In genomic region chr12:71938728-71939385, GRCh38 we compare ENCODE assay signal across 1 cellular context.
TF ChIP-seq lines count a peak whose summit lies in the region.

TSS of gene TPH2 (plus strand) at chr12:71938845. CDS start at chr12:71938987, 142 bp downstream.

TF ChIP-seq in HepG2, 621 proteins besides CTCF, POLR2A, EP300 and RAD21 (continued from another document and continues in another):
- TF ChIP-seq, protein P1, sequence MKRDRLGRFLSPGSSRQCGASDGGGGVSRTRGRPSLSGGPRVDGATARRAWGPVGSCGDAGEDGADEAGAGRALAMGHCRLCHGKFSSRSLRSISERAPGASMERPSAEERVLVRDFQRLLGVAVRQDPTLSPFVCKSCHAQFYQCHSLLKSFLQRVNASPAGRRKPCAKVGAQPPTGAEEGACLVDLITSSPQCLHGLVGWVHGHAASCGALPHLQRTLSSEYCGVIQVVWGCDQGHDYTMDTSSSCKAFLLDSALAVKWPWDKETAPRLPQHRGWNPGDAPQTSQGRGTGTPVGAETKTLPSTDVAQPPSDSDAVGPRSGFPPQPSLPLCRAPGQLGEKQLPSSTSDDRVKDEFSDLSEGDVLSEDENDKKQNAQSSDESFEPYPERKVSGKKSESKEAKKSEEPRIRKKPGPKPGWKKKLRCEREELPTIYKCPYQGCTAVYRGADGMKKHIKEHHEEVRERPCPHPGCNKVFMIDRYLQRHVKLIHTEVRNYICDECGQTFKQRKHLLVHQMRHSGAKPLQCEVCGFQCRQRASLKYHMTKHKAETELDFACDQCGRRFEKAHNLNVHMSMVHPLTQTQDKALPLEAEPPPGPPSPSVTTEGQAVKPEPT (CRISPR knock-in tag; IDR thresholded peaks at IDR 0.05; ENCODE audit: low read depth), result no peak
- TF ChIP-seq, protein P2, sequence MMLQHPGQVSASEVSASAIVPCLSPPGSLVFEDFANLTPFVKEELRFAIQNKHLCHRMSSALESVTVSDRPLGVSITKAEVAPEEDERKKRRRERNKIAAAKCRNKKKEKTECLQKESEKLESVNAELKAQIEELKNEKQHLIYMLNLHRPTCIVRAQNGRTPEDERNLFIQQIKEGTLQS (CRISPR knock-in tag; IDR thresholded peaks at IDR 0.05), result 0 out of 2 replicates have a peak, but pooled peaks have one; percentile 46
- no peak for TF ChIP-seq ZNF224 (CRISPR knock-in tag; IDR thresholded peaks at IDR 0.05)
- TF ChIP-seq, protein P3, sequence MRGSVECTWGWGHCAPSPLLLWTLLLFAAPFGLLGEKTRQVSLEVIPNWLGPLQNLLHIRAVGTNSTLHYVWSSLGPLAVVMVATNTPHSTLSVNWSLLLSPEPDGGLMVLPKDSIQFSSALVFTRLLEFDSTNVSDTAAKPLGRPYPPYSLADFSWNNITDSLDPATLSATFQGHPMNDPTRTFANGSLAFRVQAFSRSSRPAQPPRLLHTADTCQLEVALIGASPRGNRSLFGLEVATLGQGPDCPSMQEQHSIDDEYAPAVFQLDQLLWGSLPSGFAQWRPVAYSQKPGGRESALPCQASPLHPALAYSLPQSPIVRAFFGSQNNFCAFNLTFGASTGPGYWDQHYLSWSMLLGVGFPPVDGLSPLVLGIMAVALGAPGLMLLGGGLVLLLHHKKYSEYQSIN (CRISPR knock-in tag; IDR thresholded peaks at IDR 0.05; ENCODE audit: borderline replicate concordance), result no peak
- TF ChIP-seq ZNF781 (CRISPR knock-in tag; IDR thresholded peaks at IDR 0.05; ENCODE audit: borderline replicate concordance, not compliant biosample characterization), result peak; percentile 95
- no peak for TF ChIP-seq ZNF569 (CRISPR knock-in tag; IDR thresholded peaks at IDR 0.05; ENCODE audit: borderline replicate concordance)
- TF ChIP-seq TEAD3 (CRISPR knock-in tag; optimal IDR thresholded peaks at IDR 0.05; ENCODE audit: borderline replicate concordance), result peak; percentile 44
- TF ChIP-seq THYN1 (CRISPR knock-in tag; IDR thresholded peaks at IDR 0.05; ENCODE audit: borderline replicate concordance, low read depth), result no peak
- TF ChIP-seq TSC22D2 (CRISPR knock-in tag; IDR thresholded peaks at IDR 0.05; ENCODE audit: borderline replicate concordance), result peak; percentile 96; the same call in 1 of the 2 replicates
- no peak for TF ChIP-seq MZF1 (CRISPR knock-in tag; IDR thresholded peaks at IDR 0.05; ENCODE audit: borderline replicate concordance)
- no peak for TF ChIP-seq MLLT10 (CRISPR knock-in tag; IDR thresholded peaks at IDR 0.05)
- TF ChIP-seq RFX3 (CRISPR knock-in tag; IDR thresholded peaks at IDR 0.05), result no peak; the same call in 1 of the 2 replicates
- TF ChIP-seq, protein P4, sequence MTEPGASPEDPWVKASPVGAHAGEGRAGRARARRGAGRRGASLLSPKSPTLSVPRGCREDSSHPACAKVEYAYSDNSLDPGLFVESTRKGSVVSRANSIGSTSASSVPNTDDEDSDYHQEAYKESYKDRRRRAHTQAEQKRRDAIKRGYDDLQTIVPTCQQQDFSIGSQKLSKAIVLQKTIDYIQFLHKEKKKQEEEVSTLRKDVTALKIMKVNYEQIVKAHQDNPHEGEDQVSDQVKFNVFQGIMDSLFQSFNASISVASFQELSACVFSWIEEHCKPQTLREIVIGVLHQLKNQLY (CRISPR knock-in tag; IDR thresholded peaks at IDR 0.05), result no peak
- TF ChIP-seq ZFP36 (IDR thresholded peaks at IDR 0.05; ENCODE audit: borderline replicate concordance, low read depth, low read length, partially characterized antibody), result no peak
- TF ChIP-seq SAFB2 (CRISPR knock-in tag; IDR thresholded peaks at IDR 0.05; ENCODE audit: borderline replicate concordance, low read depth), result 0 out of 2 replicates have a peak, but pooled peaks have one; percentile 44
- no peak for TF ChIP-seq SMAD1 (CRISPR knock-in tag; IDR thresholded peaks at IDR 0.05; ENCODE audit: borderline replicate concordance, low read depth)
- TF ChIP-seq ZNF333 (CRISPR knock-in tag; IDR thresholded peaks at IDR 0.05; ENCODE audit: borderline replicate concordance), result 0 out of 2 replicates have a peak, but pooled peaks have one; percentile 59
- TF ChIP-seq PRPF4 (IDR thresholded peaks at IDR 0.05; ENCODE audit: low read depth, low read length, poor library complexity, severe bottlenecking), result no peak
- TF ChIP-seq ZKSCAN8 (CRISPR knock-in tag; IDR thresholded peaks at IDR 0.05; ENCODE audit: borderline replicate concordance), result no peak
- no peak for TF ChIP-seq ZNF709 (CRISPR knock-in tag; IDR thresholded peaks at IDR 0.05)
- no peak for TF ChIP-seq HNF4G (IDR thresholded peaks at IDR 0.05; ENCODE audit: borderline replicate concordance, low read depth, low read length)
- TF ChIP-seq HNF4G (CRISPR knock-in tag; IDR thresholded peaks at IDR 0.05; ENCODE audit: borderline replicate concordance, low read depth), result no peak
- TF ChIP-seq ZNF460 (CRISPR knock-in tag; IDR thresholded peaks at IDR 0.05; ENCODE audit: borderline replicate concordance), result no peak
- no peak for TF ChIP-seq NR1H2 (CRISPR knock-in tag; IDR thresholded peaks at IDR 0.05; ENCODE audit: borderline replicate concordance, low read depth)
- TF ChIP-seq ZSCAN20 (CRISPR knock-in tag; IDR thresholded peaks at IDR 0.05; ENCODE audit: borderline replicate concordance), result peak; percentile 87; the same call in 1 of the 2 replicates
- no peak for TF ChIP-seq RORA (CRISPR knock-in tag; IDR thresholded peaks at IDR 0.05)
- TF ChIP-seq SETDB1 (CRISPR knock-in tag; IDR thresholded peaks at IDR 0.05; ENCODE audit: borderline replicate concordance), result no peak
- no peak for TF ChIP-seq MAFF (IDR thresholded peaks at IDR 0.05; ENCODE audit: low read depth, low read length)
- peak; percentile 69; the same call in 1 of the 2 replicates for TF ChIP-seq SIX4 (CRISPR knock-in tag; IDR thresholded peaks at IDR 0.05)
- no peak for TF ChIP-seq THAP8 (CRISPR knock-in tag; IDR thresholded peaks at IDR 0.05; ENCODE audit: borderline replicate concordance)
- no peak for TF ChIP-seq SNAPC5 (CRISPR knock-in tag; IDR thresholded peaks at IDR 0.05; ENCODE audit: borderline replicate concordance)
- no peak for TF ChIP-seq NFIC (IDR thresholded peaks at IDR 0.05; ENCODE audit: low read length)
- TF ChIP-seq ARHGAP35 (CRISPR knock-in tag; IDR thresholded peaks at IDR 0.05; ENCODE audit: borderline replicate concordance), result peak; percentile 75; the same call in 1 of the 2 replicates
- TF ChIP-seq NAIF1 (CRISPR knock-in tag; IDR thresholded peaks at IDR 0.05; ENCODE audit: borderline replicate concordance), result peak; percentile 34; the same call in 1 of the 2 replicates
- TF ChIP-seq REXO4 (CRISPR knock-in tag; IDR thresholded peaks at IDR 0.05; ENCODE audit: borderline replicate concordance), result no peak
- TF ChIP-seq EEA1 (CRISPR knock-in tag; IDR thresholded peaks at IDR 0.05; ENCODE audit: borderline replicate concordance), result peak; percentile 71; the same call in 1 of the 2 replicates
- TF ChIP-seq ZFY (CRISPR knock-in tag; IDR thresholded peaks at IDR 0.05), result no peak
- TF ChIP-seq, protein P5, sequence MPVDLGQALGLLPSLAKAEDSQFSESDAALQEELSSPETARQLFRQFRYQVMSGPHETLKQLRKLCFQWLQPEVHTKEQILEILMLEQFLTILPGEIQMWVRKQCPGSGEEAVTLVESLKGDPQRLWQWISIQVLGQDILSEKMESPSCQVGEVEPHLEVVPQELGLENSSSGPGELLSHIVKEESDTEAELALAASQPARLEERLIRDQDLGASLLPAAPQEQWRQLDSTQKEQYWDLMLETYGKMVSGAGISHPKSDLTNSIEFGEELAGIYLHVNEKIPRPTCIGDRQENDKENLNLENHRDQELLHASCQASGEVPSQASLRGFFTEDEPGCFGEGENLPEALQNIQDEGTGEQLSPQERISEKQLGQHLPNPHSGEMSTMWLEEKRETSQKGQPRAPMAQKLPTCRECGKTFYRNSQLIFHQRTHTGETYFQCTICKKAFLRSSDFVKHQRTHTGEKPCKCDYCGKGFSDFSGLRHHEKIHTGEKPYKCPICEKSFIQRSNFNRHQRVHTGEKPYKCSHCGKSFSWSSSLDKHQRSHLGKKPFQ (CRISPR knock-in tag; IDR thresholded peaks at IDR 0.05; ENCODE audit: insufficient replicate concordance), result peak; percentile 55
- no peak for TF ChIP-seq HIC2 (CRISPR knock-in tag; IDR thresholded peaks at IDR 0.05; ENCODE audit: low read depth)
- no peak; the same call in 1 of the 2 replicates for TF ChIP-seq ZNF431 (CRISPR knock-in tag; IDR thresholded peaks at IDR 0.05; ENCODE audit: borderline replicate concordance, low read depth)
- TF ChIP-seq ZNF124 (CRISPR knock-in tag; IDR thresholded peaks at IDR 0.05), result peak; percentile 83; the same call in 1 of the 2 replicates
- TF ChIP-seq ZNF33A (CRISPR knock-in tag; IDR thresholded peaks at IDR 0.05; ENCODE audit: borderline replicate concordance), result no peak
- peak; percentile 93 for TF ChIP-seq MEIS2 (CRISPR knock-in tag; IDR thresholded peaks at IDR 0.05)
- no peak for TF ChIP-seq SRSF1 (optimal IDR thresholded peaks at IDR 0.05; ENCODE audit: low read depth, low read length)
- no peak for TF ChIP-seq PBX2 (CRISPR knock-in tag; IDR thresholded peaks at IDR 0.05)
- TF ChIP-seq RBFOX2 (IDR thresholded peaks at IDR 0.05; ENCODE audit: low read depth, low read length), result no peak
- TF ChIP-seq ZNF343 (CRISPR knock-in tag; IDR thresholded peaks at IDR 0.05), result no peak
- TF ChIP-seq RCOR2 (CRISPR knock-in tag; IDR thresholded peaks at IDR 0.05), result no peak
- peak; percentile 87; the same call in 1 of the 2 replicates for TF ChIP-seq ZNF607 (CRISPR knock-in tag; IDR thresholded peaks at IDR 0.05; ENCODE audit: borderline replicate concordance)
- no peak for TF ChIP-seq U2AF2 (IDR thresholded peaks at IDR 0.05; ENCODE audit: low read depth, low read length)
- TF ChIP-seq SATB2 (CRISPR knock-in tag; IDR thresholded peaks at IDR 0.05), result no peak
- TF ChIP-seq NBN (conservative IDR thresholded peaks at IDR 0.05), result no peak
- no peak for TF ChIP-seq ZNF557 (CRISPR knock-in tag; IDR thresholded peaks at IDR 0.05)
- TF ChIP-seq SALL2 (CRISPR knock-in tag; IDR thresholded peaks at IDR 0.05), result peak; percentile 58; the same call in 1 of the 2 replicates
- TF ChIP-seq NFATC3 (CRISPR knock-in tag; IDR thresholded peaks at IDR 0.05), result no peak
- peak; percentile 73 for TF ChIP-seq ZNF205 (CRISPR knock-in tag; IDR thresholded peaks at IDR 0.05)
- TF ChIP-seq HNRNPK (IDR thresholded peaks at IDR 0.05; ENCODE audit: low read depth, low read length, poor library complexity, severe bottlenecking), result no peak
- no peak for TF ChIP-seq HCFC1 (IDR thresholded peaks at IDR 0.05; ENCODE audit: low read depth, low read length)
- no peak for TF ChIP-seq PLRG1 (conservative IDR thresholded peaks at IDR 0.05)
- no peak for TF ChIP-seq ZFP82 (CRISPR knock-in tag; IDR thresholded peaks at IDR 0.05; ENCODE audit: borderline replicate concordance)
- TF ChIP-seq MIER2 (CRISPR knock-in tag; IDR thresholded peaks at IDR 0.05), result peak; percentile 100
- TF ChIP-seq ATF1 (CRISPR knock-in tag; IDR thresholded peaks at IDR 0.05), result no peak
- peak; percentile 90; the same call in 1 of the 2 replicates for TF ChIP-seq SRY (CRISPR knock-in tag; IDR thresholded peaks at IDR 0.05)
- TF ChIP-seq MATR3 (CRISPR knock-in tag; IDR thresholded peaks at IDR 0.05), result no peak
- TF ChIP-seq SALL1 (CRISPR knock-in tag; IDR thresholded peaks at IDR 0.05), result peak; percentile 95
